8 cellular contexts compared by ENCODE assay signal in genomic region chr19:18021121-18021755, GRCh38.
A peak's percentile ranks its signal among the peaks of the same experiment; 100 is the strongest.
DNase-seq lines count a peak whose midpoint lies in the region; ATAC-seq and TF ChIP-seq lines count a peak whose summit lies in the region.

No MANE protein-coding gene starts in this region.

- peak; percentile 71 for ATAC-seq in SK-N-SH treated with all-trans-retinoic acid at 6 μM for 48 hours
- no peak for ATAC-seq in HG02798 (IDR thresholded peaks at IDR 0.05; ENCODE audit: poor library complexity, unreplicated experiment)
- ATAC-seq in HG03565 (IDR thresholded peaks at IDR 0.05; ENCODE audit: unreplicated experiment) = no peak
- no peak for ATAC-seq in HG03139 (IDR thresholded peaks at IDR 0.05; ENCODE audit: unreplicated experiment)

- peak; percentile 79 for DNase-seq in GM04504 (ENCODE audit: low read depth)
- peak; percentile 85 for DNase-seq in amniotic epithelial cell (ENCODE audit: low read depth)
- peak; percentile 14 for DNase-seq in iPS-NIHi11 (ENCODE audit: low spot score)
- DNase-seq in stimulated activated CD4-positive, alpha-beta T cell treated with anti-CD3 and anti-CD28 coated beads, Interleukin-1b, Interleukin-23, amount 100 ng/mL, for 48 hours = peak; percentile 41

TF ChIP-seq in SK-N-SH treated with all-trans-retinoic acid at 6 μM for 48 hours, 23 proteins besides CTCF, POLR2A, EP300 and RAD21:
- no peak for TF ChIP-seq CSRNP3 (CRISPR knock-in tag; IDR thresholded peaks at IDR 0.05)
- TF ChIP-seq SNAI2 (CRISPR knock-in tag; IDR thresholded peaks at IDR 0.05) = no peak
- TF ChIP-seq POU6F1 (CRISPR knock-in tag; IDR thresholded peaks at IDR 0.05; ENCODE audit: borderline replicate concordance, low read depth) = no peak
- no peak for TF ChIP-seq ZFP3 (CRISPR knock-in tag; IDR thresholded peaks at IDR 0.05)
- TF ChIP-seq ISL1 (CRISPR knock-in tag; IDR thresholded peaks at IDR 0.05) = no peak
- TF ChIP-seq PPARA (CRISPR knock-in tag; IDR thresholded peaks at IDR 0.05; ENCODE audit: borderline replicate concordance) = no peak

Comparison
In these comparisons a context has a peak if more than half of its experiments do, and no peak if none do; other contexts are left out.
1. DNase-seq: peak in every context shown above with its lines; median percentile 85 in amniotic epithelial cell; 79 in GM04504; 41 in stimulated activated CD4-positive, alpha-beta T cell treated with anti-CD3 and anti-CD28 coated beads, Interleukin-1b, Interleukin-23, amount 100 ng/mL, for 48 hours; 14 in iPS-NIHi11.